1 cellular context compared by ENCODE assay signal in genomic region chr2:86441789-86442641, GRCh38.
TF ChIP-seq lines count a peak whose summit lies in the region.

No MANE protein-coding gene starts in this region.

TF ChIP-seq in HepG2, 621 proteins besides CTCF, POLR2A, EP300 and RAD21 (continued from another document and continues in another):
- TF ChIP-seq TP53 (CRISPR knock-in tag; conservative IDR thresholded peaks at IDR 0.05) (0 out of 2 replicates have a peak, but pooled peaks have one; percentile 39), FOXA1 (IDR thresholded peaks at IDR 0.05) (peak; percentile 8; the same call in 1 of the 2 replicates), FOXA1 (CRISPR knock-in tag; IDR thresholded peaks at IDR 0.05) (no peak), ETV6 (CRISPR knock-in tag; conservative IDR thresholded peaks at IDR 0.05) (peak; percentile 53; the same call in 1 of the 2 replicates), KIAA2018 (CRISPR knock-in tag; IDR thresholded peaks at IDR 0.05; ENCODE audit: borderline replicate concordance) (0 out of 2 replicates have a peak, but pooled peaks have one; percentile 68), U2AF2 (IDR thresholded peaks at IDR 0.05; ENCODE audit: low read depth, low read length) (no peak), ZNF232 (CRISPR knock-in tag; IDR thresholded peaks at IDR 0.05; ENCODE audit: borderline replicate concordance) (peak; percentile 18; the same call in 1 of the 2 replicates), ZNF512B (CRISPR knock-in tag; IDR thresholded peaks at IDR 0.05; ENCODE audit: borderline replicate concordance) (peak; percentile 83; the same call in 1 of the 2 replicates), ZSCAN9 (CRISPR knock-in tag; IDR thresholded peaks at IDR 0.05; ENCODE audit: borderline replicate concordance) (peak; percentile 77), ZNF501 (CRISPR knock-in tag; IDR thresholded peaks at IDR 0.05) (peak; percentile 68; the same call in 1 of the 2 replicates), HINFP (CRISPR knock-in tag; IDR thresholded peaks at IDR 0.05; ENCODE audit: low read depth) (no peak), KDM5B (CRISPR knock-in tag; IDR thresholded peaks at IDR 0.05; ENCODE audit: borderline replicate concordance) (no peak), ZNF761 (CRISPR knock-in tag; conservative IDR thresholded peaks at IDR 0.05) (no peak), RARG (CRISPR knock-in tag; IDR thresholded peaks at IDR 0.05; ENCODE audit: low read depth) (no peak), MXI1 (IDR thresholded peaks at IDR 0.05; ENCODE audit: borderline replicate concordance, low read depth, low read length) (0 out of 3 replicates have a peak, but pooled peaks have one; percentile 18), RNF2 (conservative IDR thresholded peaks at IDR 0.05; ENCODE audit: low read depth) (no peak), TFE3 (CRISPR knock-in tag; IDR thresholded peaks at IDR 0.05) (0 out of 2 replicates have a peak, but pooled peaks have one; percentile 41), ZNF451 (CRISPR knock-in tag; IDR thresholded peaks at IDR 0.05) (0 out of 2 replicates have a peak, but pooled peaks have one; percentile 44), SRF (IDR thresholded peaks at IDR 0.05; ENCODE audit: low read depth, low read length) (no peak), CEBPZ (IDR thresholded peaks at IDR 0.05; ENCODE audit: low read length) (no peak), NFKB2 (CRISPR knock-in tag; IDR thresholded peaks at IDR 0.05; ENCODE audit: borderline replicate concordance) (0 out of 2 replicates have a peak, but pooled peaks have one; percentile 57), AHDC1 (CRISPR knock-in tag; IDR thresholded peaks at IDR 0.05; ENCODE audit: borderline replicate concordance) (0 out of 2 replicates have a peak, but pooled peaks have one; percentile 43), ZNF558 (CRISPR knock-in tag; IDR thresholded peaks at IDR 0.05; ENCODE audit: borderline replicate concordance) (no peak), CREB1 (IDR thresholded peaks at IDR 0.05) (no peak), CREB1 (CRISPR knock-in tag; IDR thresholded peaks at IDR 0.05) (no peak), TEAD3 (CRISPR knock-in tag; optimal IDR thresholded peaks at IDR 0.05; ENCODE audit: borderline replicate concordance) (peak; percentile 5), KAT8 (CRISPR knock-in tag; IDR thresholded peaks at IDR 0.05) (no peak), NR2F2 (IDR thresholded peaks at IDR 0.05; ENCODE audit: borderline replicate concordance, low read depth) (no peak)
